ENCODE assay signal across 1 cellular context in genomic region chr2:26503238-26503880, GRCh38.
TF ChIP-seq lines count a peak whose summit lies in the region.

No MANE protein-coding gene starts in this region.

TF ChIP-seq in SK-N-SH treated with all-trans-retinoic acid at 6 μM for 48 hours, 23 proteins besides CTCF, POLR2A, EP300 and RAD21 (continued from another document):
- TF ChIP-seq TSHZ2 (CRISPR knock-in tag; IDR thresholded peaks at IDR 0.05) = no peak
- no peak for TF ChIP-seq ISL1 (CRISPR knock-in tag; IDR thresholded peaks at IDR 0.05)
- TF ChIP-seq CREB5 (CRISPR knock-in tag; IDR thresholded peaks at IDR 0.05; ENCODE audit: low read depth) = no peak
- no peak for TF ChIP-seq ARNTL (CRISPR knock-in tag; IDR thresholded peaks at IDR 0.05; ENCODE audit: borderline replicate concordance, low read depth)
- no peak for TF ChIP-seq ZNF565 (CRISPR knock-in tag; conservative IDR thresholded peaks at IDR 0.05; ENCODE audit: low read depth)
- no peak for TF ChIP-seq ZC3H10 (CRISPR knock-in tag; IDR thresholded peaks at IDR 0.05)
- TF ChIP-seq BACH2 (CRISPR knock-in tag; IDR thresholded peaks at IDR 0.05; ENCODE audit: borderline replicate concordance) = no peak
- no peak for TF ChIP-seq TOX (CRISPR knock-in tag; IDR thresholded peaks at IDR 0.05; ENCODE audit: borderline replicate concordance)
- TF ChIP-seq TCF4 (CRISPR knock-in tag; IDR thresholded peaks at IDR 0.05; ENCODE audit: borderline replicate concordance) = no peak
